17 cellular contexts compared by ENCODE assay signal in the genomic region with DNA sequence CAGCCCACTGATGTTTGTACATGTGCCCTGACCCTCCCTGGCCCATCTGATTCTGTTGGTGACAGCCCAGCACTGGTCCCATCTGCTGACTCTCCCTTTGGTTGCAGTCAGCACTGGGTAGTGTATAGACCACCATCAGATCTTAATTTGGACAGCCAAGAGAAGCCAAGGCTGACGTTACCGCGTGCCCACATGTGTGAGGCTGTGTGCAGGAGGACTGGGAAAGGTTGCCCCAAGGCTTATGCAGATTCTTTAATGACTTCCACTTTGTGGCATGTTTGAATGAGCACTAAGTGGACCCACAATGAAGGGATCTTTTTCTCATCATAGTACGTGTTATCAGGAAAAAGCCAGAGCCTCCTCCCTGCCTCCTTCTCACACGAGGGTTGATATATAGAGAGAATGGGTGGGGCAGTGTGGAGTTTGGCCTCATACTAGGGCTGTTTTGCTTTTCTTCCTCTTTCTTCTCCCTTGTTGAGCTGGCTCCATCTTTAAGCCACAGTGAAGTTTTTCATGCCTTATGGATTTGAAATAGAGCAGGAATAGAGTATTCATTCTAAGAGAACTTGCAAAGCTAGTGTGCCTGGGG.
"Had no signal": no experiment of that assay in that cellular context is flagged by ENCODE, and none has a peak within 500 bp of the region (broad histone marks: within the 10 kb centered on the region; RNA-seq: fewer than 3 reads in every experiment).

No MANE protein-coding gene starts in this region.

- FAIRE-seq: colon had no signal

- H3K27ac ChIP-seq: body of pancreas, parathyroid adenoma had no signal

- H3K4me1 ChIP-seq: body of pancreas, parathyroid adenoma had no signal

- ATAC-seq: activated CD4-positive, alpha-beta T cell treated with anti-CD3 and anti-CD28 coated beads for 36 hours; body of pancreas; naive thymus-derived CD8-positive, alpha-beta T cell; stimulated activated naive B cell treated with anti-CD40 and anti-IgM and Interleukin-4, amounts not matched to agents 10 μg/mL and 1 μg/mL and 100 μg/mL, for 72 hours; WTC11 had no signal

- H3K4me3 ChIP-seq: body of pancreas had no signal

- H3K9me3 ChIP-seq: body of pancreas had no signal

- H3K27me3 ChIP-seq: body of pancreas had no signal

- H3K9ac ChIP-seq: parathyroid adenoma had no signal

- DNase-seq: activated CD4-positive, alpha-beta memory T cell treated with anti-CD3 and anti-CD28 coated beads for 36 hours; activated CD4-positive, alpha-beta T cell treated with anti-CD3 and anti-CD28 coated beads for 36 hours; activated naive CD4-positive, alpha-beta T cell; activated naive CD8-positive, alpha-beta T cell treated with anti-CD3 and anti-CD28 coated beads for 36 hours; activated T-cell treated with anti-CD3 and anti-CD28 coated beads for 4 hours; amniotic stem cell; body of pancreas; caudate nucleus; endodermal cell; foreskin melanocyte; glutamatergic neuron; naive thymus-derived CD8-positive, alpha-beta T cell; stimulated activated CD4-positive, alpha-beta T cell treated with anti-CD3 and anti-CD28 coated beads, Interleukin-4, amount 100 ng/mL, for 4 hours; stimulated activated naive B cell treated with anti-CD40 and anti-IgM and Interleukin-4, amounts not matched to agents 10 μg/mL and 1 μg/mL and 100 μg/mL, for 72 hours had no signal
